25 cellular contexts compared by ENCODE assay signal in the genomic region with DNA sequence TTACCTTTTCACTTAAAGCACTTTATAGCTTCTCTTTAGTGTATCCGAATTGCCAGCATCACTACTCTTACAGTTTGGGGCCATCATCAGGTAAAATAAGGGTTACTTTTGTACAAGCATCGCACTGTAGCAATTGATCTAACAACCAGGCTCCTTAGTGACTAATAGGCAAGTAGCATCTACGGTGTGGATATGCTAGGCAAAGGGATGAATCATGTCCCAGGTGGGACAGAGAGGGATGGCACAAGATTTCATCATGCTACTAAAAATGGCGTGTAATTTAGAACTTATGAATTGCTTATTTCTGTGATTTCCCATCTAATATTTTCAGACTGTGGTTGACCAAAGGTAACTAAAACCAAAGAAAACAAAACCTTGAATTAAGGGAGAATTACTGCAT.
"Had no signal": no experiment of that assay in that cellular context is flagged by ENCODE, and none has a peak within 500 bp of the region (broad histone marks: within the 10 kb centered on the region; RNA-seq: fewer than 3 reads in every experiment).

No MANE protein-coding gene starts in this region.

- DNase-seq: activated CD4-positive, alpha-beta memory T cell treated with anti-CD3 and anti-CD28 coated beads for 36 hours; activated CD4-positive, alpha-beta T cell treated with anti-CD3 and anti-CD28 coated beads, Interleukin-2, amount 10 ng/mL, durations not matched to agents 7 days and 5 days; activated CD4-positive, CD25-positive, alpha-beta regulatory T cell; activated CD8-positive, alpha-beta memory T cell treated with anti-CD3 and anti-CD28 coated beads for 24 hours; activated effector memory CD4-positive, alpha-beta T cell treated with anti-CD3 and anti-CD28 coated beads, Interleukin-2, amount 50 U/mL, for 16 hours; activated naive CD4-positive, alpha-beta T cell treated with Interleukin-2 at 50 U/mL for 16 hours; activated naive CD8-positive, alpha-beta T cell treated with anti-CD3 and anti-CD28 coated beads, Interleukin-2, amount 50 U/mL, for 24 hours; activated T-cell treated with anti-CD3 and anti-CD28 coated beads, Interleukin-2, amount 50 U/mL, for 4 hours; amniotic stem cell; caudate nucleus; KG1; MV-4-11; NCI-H1092 treated with DMSO at 0.1 percent for 48 hours; NCI-H1417 treated with DMSO at 0.1 percent for 48 hours; NCI-H1694; NCI-H2029; NCI-H446; NCI-H524; PC-3; T-helper 1 cell had no signal

- H3K4me3 ChIP-seq: ascending aorta, SK-N-MC had no signal

- H3K36me3 ChIP-seq: ascending aorta had no signal

- H3K9me3 ChIP-seq: ascending aorta had no signal

- H3K27me3 ChIP-seq: ascending aorta had no signal

- ATAC-seq: activated naive CD4-positive, alpha-beta T cell treated with anti-CD3 and anti-CD28 coated beads, Interleukin-2, amount 50 U/mL, for 72 hours; activated naive CD8-positive, alpha-beta T cell treated with anti-CD3 and anti-CD28 coated beads, Interleukin-2, amount 50 U/mL, for 24 hours; activated T-cell treated with anti-CD3 and anti-CD28 coated beads, Interleukin-2, amount 50 U/mL, for 4 hours; PC-3; Right ventricle myocardium inferior had no signal

- H3K4me1 ChIP-seq: ascending aorta had no signal

- H3K27ac ChIP-seq: ascending aorta, SK-N-MC, VCaP had no signal
